In genomic region chr19:55624109-55625003, GRCh38 we compare ENCODE assay signal across 1 cellular context.
TF ChIP-seq lines count a peak whose summit lies in the region.

ZNF784 (minus strand) TSS chr19:55624566; CDS start chr19:55624561, 5 bp downstream.

TF ChIP-seq in HEK293, 187 proteins besides CTCF, POLR2A, EP300 and RAD21 (continued from another document):
- TF ChIP-seq ZNF362 (tag by site-specific recombination; IDR thresholded peaks at IDR 0.05) (no peak), BCL11B (tag by site-specific recombination; IDR thresholded peaks at IDR 0.05; ENCODE audit: low read depth) (no peak), ZNF214 (tag by site-specific recombination; IDR thresholded peaks at IDR 0.05; ENCODE audit: borderline replicate concordance) (no peak), ZBTB26 (tag by site-specific recombination; optimal IDR thresholded peaks at IDR 0.05) (peak; percentile 15), ZNF202 (tag by site-specific recombination; IDR thresholded peaks at IDR 0.05; ENCODE audit: borderline replicate concordance) (no peak), ZNF510 (tag by site-specific recombination; IDR thresholded peaks at IDR 0.05; ENCODE audit: insufficient replicate concordance) (no peak), ZNF404 (tag by site-specific recombination; IDR thresholded peaks at IDR 0.05) (no peak), HOXC10 (CRISPR knock-in tag; IDR thresholded peaks at IDR 0.05) (no peak), PRDM6 (tag by site-specific recombination; IDR thresholded peaks at IDR 0.05) (no peak), ZBTB21 (tag by site-specific recombination; IDR thresholded peaks at IDR 0.05) (0 out of 2 replicates have a peak, but pooled peaks have one; percentile 53), ZNF423 (tag by site-specific recombination; IDR thresholded peaks at IDR 0.05) (no peak), PATZ1 (tag by site-specific recombination; IDR thresholded peaks at IDR 0.05) (peak; percentile 44), ZFP41 (tag by site-specific recombination; IDR thresholded peaks at IDR 0.05; ENCODE audit: borderline replicate concordance) (no peak), SP7 (tag by site-specific recombination; IDR thresholded peaks at IDR 0.05) (peak; percentile 59; the same call in 1 of the 2 replicates), ZNF184 (tag by site-specific recombination; IDR thresholded peaks at IDR 0.05) (no peak), ZNF223 (tag by site-specific recombination; IDR thresholded peaks at IDR 0.05) (no peak), ZNF157 (tag by site-specific recombination; IDR thresholded peaks at IDR 0.05) (no peak), SETDB1 (IDR thresholded peaks at IDR 0.05; ENCODE audit: insufficient read length, low read length) (no peak), ZNF776 (tag by site-specific recombination; IDR thresholded peaks at IDR 0.05; ENCODE audit: borderline replicate concordance) (no peak), ZBTB11 (tag by site-specific recombination; conservative IDR thresholded peaks at IDR 0.05; ENCODE audit: low read depth) (0 out of 2 replicates have a peak, but pooled peaks have one; percentile 31), KLF9 (tag by site-specific recombination; IDR thresholded peaks at IDR 0.05; ENCODE audit: low read depth) (peak; percentile 100), ZSCAN5A (tag by site-specific recombination; IDR thresholded peaks at IDR 0.05) (no peak), ZBTB48 (tag by site-specific recombination; IDR thresholded peaks at IDR 0.05) (no peak), KLF1 (tag by site-specific recombination; IDR thresholded peaks at IDR 0.05) (peak; percentile 82), ZNF514 (tag by site-specific recombination; IDR thresholded peaks at IDR 0.05) (no peak), ZBTB20 (tag by site-specific recombination; IDR thresholded peaks at IDR 0.05) (peak; percentile 67; the same call in 1 of the 2 replicates), PRDM2 (tag by site-specific recombination; IDR thresholded peaks at IDR 0.05; ENCODE audit: borderline replicate concordance) (no peak)
TF ChIP-seq in HEK293: peak in this region for 35.
